Comparison of ENCODE assay signal across 23 cellular contexts in genomic region chr16:57310801-57311200, GRCh38. TPM values are rescaled to one million over a fixed set of nuclear protein-coding genes. Genes with fewer than 3 reads are reported as not detected.
"Had no signal": no experiment of that assay in that cellular context is flagged by ENCODE, and none has a peak within 500 bp of the region (broad histone marks: within the 10 kb centered on the region; RNA-seq: fewer than 3 reads in every experiment).

No MANE protein-coding gene starts in this region.

- H3K4me3 Mint-ChIP-seq: activated CD4-positive, alpha-beta memory T cell treated with anti-CD3 and anti-CD28 coated beads, Interleukin-2, amount 10 ng/mL, durations not matched to agents 7 days and 5 days; activated naive CD4-positive, alpha-beta T cell treated with anti-CD3 and anti-CD28 coated beads, Interleukin-2, amount 50 U/mL, for 24 hours; naive thymus-derived CD4-positive, alpha-beta T cell had no signal

- H3K9me3 ChIP-seq: esophagus squamous epithelium, sigmoid colon, thyroid gland, uterus had no signal

- H3K36me3 ChIP-seq: esophagus squamous epithelium, sigmoid colon, thyroid gland, uterus had no signal

- H3K36me3 Mint-ChIP-seq: activated naive CD4-positive, alpha-beta T cell treated with anti-CD3 and anti-CD28 coated beads, Interleukin-2, amount 50 U/mL, for 24 hours; naive thymus-derived CD4-positive, alpha-beta T cell had no signal

- H3K4me3 ChIP-seq: esophagus squamous epithelium, sigmoid colon, thyroid gland, uterus had no signal

- H3K4me1 ChIP-seq: uterus had no signal

- H3K27ac ChIP-seq: esophagus squamous epithelium, sigmoid colon, thyroid gland had no signal

- DNase-seq: activated CD4-positive, alpha-beta memory T cell treated with anti-CD3 and anti-CD28 coated beads, Interleukin-2, amount 10 ng/mL, durations not matched to agents 7 days and 5 days; activated CD4-positive, alpha-beta T cell treated with anti-CD3 and anti-CD28 coated beads for 48 hours; activated CD4-positive, CD25-positive, alpha-beta regulatory T cell; activated gamma-delta T cell; activated T-cell treated with anti-CD3 and anti-CD28 coated beads, Interleukin-2, amount 50 U/mL, for 48 hours; cerebellar nuclear complex; dermis blood vessel endothelial cell; effector memory CD4-positive, alpha-beta T cell; esophagus squamous epithelium; hippocampal formation; kidney; mesenchymal stem cell; naive thymus-derived CD4-positive, alpha-beta T cell; stimulated activated naive CD4-positive, alpha-beta T cell; T1000; thyroid gland; uterus had no signal

- H3K9me3 Mint-ChIP-seq: activated CD4-positive, alpha-beta memory T cell treated with anti-CD3 and anti-CD28 coated beads, Interleukin-2, amount 10 ng/mL, durations not matched to agents 7 days and 5 days; activated naive CD4-positive, alpha-beta T cell treated with anti-CD3 and anti-CD28 coated beads, Interleukin-2, amount 50 U/mL, for 24 hours; naive thymus-derived CD4-positive, alpha-beta T cell had no signal

- H3K27ac Mint-ChIP-seq: activated CD4-positive, alpha-beta memory T cell treated with anti-CD3 and anti-CD28 coated beads, Interleukin-2, amount 10 ng/mL, durations not matched to agents 7 days and 5 days; activated naive CD4-positive, alpha-beta T cell treated with anti-CD3 and anti-CD28 coated beads, Interleukin-2, amount 50 U/mL, for 24 hours had no signal

- H3K27me3 ChIP-seq: esophagus squamous epithelium, sigmoid colon, thyroid gland, uterus had no signal

- ATAC-seq: naive thymus-derived CD4-positive, alpha-beta T cell had no signal

RNA-seq across cellular contexts. Expression of gene CCL22, which starts 47.8 kb away (rescaled TPM):
- total RNA-seq: bronchial epithelial cell, dermis blood vessel endothelial cell, glomerular endothelial cell, osteocyte, pulmonary artery endothelial cell, sigmoid colon, thyroid gland, uterus had no signal
- polyA plus RNA-seq: naive thymus-derived CD4-positive, alpha-beta T cell had no signal
